ENCODE assay signal across 29 cellular contexts in the genomic region with DNA sequence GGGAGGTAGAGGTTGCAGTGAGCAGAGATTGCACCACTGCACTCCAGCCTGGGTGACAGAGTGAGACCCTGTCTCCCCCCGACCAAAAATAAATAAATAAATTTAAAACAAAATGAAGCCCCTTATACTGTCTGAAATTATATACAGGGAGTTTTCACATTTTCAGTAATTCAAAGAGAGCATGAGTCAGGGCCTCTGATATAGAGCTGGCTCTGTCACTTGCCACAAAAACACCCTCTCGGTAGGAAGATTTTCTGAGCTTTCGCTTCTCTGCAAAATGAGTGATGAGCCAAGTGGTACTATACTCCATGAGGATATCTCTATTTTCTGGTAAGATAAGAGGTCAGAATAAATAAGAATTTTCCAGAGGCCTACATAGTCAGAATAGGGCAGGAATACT.
"Had no signal": no experiment of that assay in that cellular context is flagged by ENCODE, and none has a peak within 500 bp of the region (broad histone marks: within the 10 kb centered on the region; RNA-seq: fewer than 3 reads in every experiment).

No MANE protein-coding gene starts in this region.

- DNase-seq: activated CD4-positive, alpha-beta memory T cell treated with anti-CD3 and anti-CD28 coated beads, Interleukin-2, amount 10 ng/mL, durations not matched to agents 7 days and 5 days; activated CD4-positive, alpha-beta T cell treated with anti-CD3 and anti-CD28 coated beads for 4 hours; activated CD4-positive, alpha-beta T cell treated with anti-CD3 and anti-CD28 coated beads, Interleukin-2, amount 10 ng/mL, durations not matched to agents 7 days and 5 days; activated CD4-positive, alpha-beta T cell treated with anti-CD3 and anti-CD28 coated beads, Interleukin-2, amount 50 U/mL, for 4 hours; activated CD8-positive, alpha-beta memory T cell treated with anti-CD3 and anti-CD28 coated beads, Interleukin-2, amount 10 ng/mL, durations not matched to agents 7 days and 5 days; activated CD8-positive, alpha-beta memory T cell treated with anti-CD3 and anti-CD28 coated beads, Interleukin-2, amount 50 U/mL, for 4 hours; activated effector memory CD4-positive, alpha-beta T cell treated with anti-CD3 and anti-CD28 coated beads, Interleukin-2, amount 50 U/mL, for 16 hours; activated naive CD4-positive, alpha-beta T cell treated with anti-CD3 and anti-CD28 coated beads for 36 hours; activated naive CD8-positive, alpha-beta T cell treated with anti-CD3 and anti-CD28 coated beads for 36 hours; activated naive CD8-positive, alpha-beta T cell treated with anti-CD3 and anti-CD28 coated beads, Interleukin-2, amount 50 U/mL, for 24 hours; activated T-cell treated with anti-CD3 and anti-CD28 coated beads, Interleukin-2, amount 50 U/mL, for 1 hour; adrenal gland; amygdala; aorta; effector CD4-positive, alpha-beta T cell; esophagus squamous epithelium; foreskin melanocyte; hippocampal formation; T-helper 2 cell had no signal

- FAIRE-seq: bronchial epithelial cell, endometrium, endothelial cell of umbilical vein had no signal

- H3K27me3 Mint-ChIP-seq: activated CD4-positive, alpha-beta memory T cell treated with anti-CD3 and anti-CD28 coated beads, Interleukin-2, amount 10 ng/mL, durations not matched to agents 7 days and 5 days; activated CD4-positive, alpha-beta T cell treated with anti-CD3 and anti-CD28 coated beads, Interleukin-2, amount 10 ng/mL, durations not matched to agents 7 days and 5 days; activated CD8-positive, alpha-beta memory T cell treated with anti-CD3 and anti-CD28 coated beads, Interleukin-2, amount 10 ng/mL, durations not matched to agents 7 days and 5 days; activated naive CD4-positive, alpha-beta T cell treated with anti-CD3 and anti-CD28 coated beads, Interleukin-2, amount 50 U/mL, for 24 hours; activated naive CD8-positive, alpha-beta T cell treated with anti-CD3 and anti-CD28 coated beads for 36 hours; activated naive CD8-positive, alpha-beta T cell treated with anti-CD3 and anti-CD28 coated beads, Interleukin-2, amount 50 U/mL, for 24 hours; central memory CD8-positive, alpha-beta T cell; dendritic cell treated with granulocyte-macrophage colony-stimulating factor and Interleukin-4, amounts not matched to agents 40 ng/mL and 50 ng/mL, for 4 days had no signal

- H3K27ac Mint-ChIP-seq: activated CD4-positive, alpha-beta memory T cell treated with anti-CD3 and anti-CD28 coated beads, Interleukin-2, amount 10 ng/mL, durations not matched to agents 7 days and 5 days; activated CD4-positive, alpha-beta T cell treated with anti-CD3 and anti-CD28 coated beads, Interleukin-2, amount 10 ng/mL, durations not matched to agents 7 days and 5 days; activated CD8-positive, alpha-beta memory T cell treated with anti-CD3 and anti-CD28 coated beads, Interleukin-2, amount 10 ng/mL, durations not matched to agents 7 days and 5 days; activated naive CD4-positive, alpha-beta T cell treated with anti-CD3 and anti-CD28 coated beads for 36 hours; activated naive CD4-positive, alpha-beta T cell treated with anti-CD3 and anti-CD28 coated beads, Interleukin-2, amount 50 U/mL, for 24 hours; activated naive CD8-positive, alpha-beta T cell treated with anti-CD3 and anti-CD28 coated beads for 36 hours; activated naive CD8-positive, alpha-beta T cell treated with anti-CD3 and anti-CD28 coated beads, Interleukin-2, amount 50 U/mL, for 24 hours; activated T-helper 2 cell treated with anti-CD3 and anti-CD28 coated beads, Interferon-gamma antibody, Interleukin-2, Interleukin-4, amounts not matched to agents 10 μg/mL and 5 μg/mL and 100 μg/mL, durations not matched to agents 14 hours and 24 hours and 36 hours; brain; dendritic cell treated with granulocyte-macrophage colony-stimulating factor and Interleukin-4, amounts not matched to agents 40 ng/mL and 50 ng/mL, for 4 days had no signal

- H3K4me3 Mint-ChIP-seq: activated CD4-positive, alpha-beta memory T cell treated with anti-CD3 and anti-CD28 coated beads, Interleukin-2, amount 10 ng/mL, durations not matched to agents 7 days and 5 days; activated CD4-positive, alpha-beta T cell treated with anti-CD3 and anti-CD28 coated beads, Interleukin-2, amount 10 ng/mL, durations not matched to agents 7 days and 5 days; activated CD8-positive, alpha-beta memory T cell treated with anti-CD3 and anti-CD28 coated beads, Interleukin-2, amount 10 ng/mL, durations not matched to agents 7 days and 5 days; activated naive CD4-positive, alpha-beta T cell treated with anti-CD3 and anti-CD28 coated beads for 36 hours; activated naive CD4-positive, alpha-beta T cell treated with anti-CD3 and anti-CD28 coated beads, Interleukin-2, amount 50 U/mL, for 24 hours; activated naive CD8-positive, alpha-beta T cell treated with anti-CD3 and anti-CD28 coated beads for 36 hours; activated naive CD8-positive, alpha-beta T cell treated with anti-CD3 and anti-CD28 coated beads, Interleukin-2, amount 50 U/mL, for 24 hours; brain; central memory CD8-positive, alpha-beta T cell; dendritic cell treated with granulocyte-macrophage colony-stimulating factor and Interleukin-4, amounts not matched to agents 40 ng/mL and 50 ng/mL, for 4 days had no signal

- H3K9me3 ChIP-seq: adrenal gland had no signal

- H3K27ac ChIP-seq: adrenal gland, epithelial cell of prostate, esophagus squamous epithelium had no signal

- H3K4me3 ChIP-seq: adrenal gland, coronary artery, esophagus squamous epithelium had no signal

- ATAC-seq: activated CD8-positive, alpha-beta memory T cell treated with anti-CD3 and anti-CD28 coated beads, Interleukin-2, amount 10 ng/mL, durations not matched to agents 7 days and 5 days; activated naive CD8-positive, alpha-beta T cell treated with anti-CD3 and anti-CD28 coated beads, Interleukin-2, amount 50 U/mL, for 24 hours had no signal

- H3K36me3 ChIP-seq: adrenal gland, esophagus squamous epithelium had no signal

- H3K9me3 Mint-ChIP-seq: central memory CD8-positive, alpha-beta T cell had no signal

- H3K36me3 Mint-ChIP-seq: brain had no signal

- H3K27me3 ChIP-seq: adrenal gland, esophagus squamous epithelium had no signal
